Comparison of ENCODE assay signal across 2 cellular contexts in genomic region chr3:106839576-106840280, GRCh38.
TF ChIP-seq lines count a peak whose summit lies in the region.

No MANE protein-coding gene starts in this region.

TF ChIP-seq in liver, 16 proteins besides CTCF, POLR2A, EP300 and RAD21 (continued from another document):
- no peak for TF ChIP-seq REST (IDR thresholded peaks at IDR 0.05)
- no peak for TF ChIP-seq MAX (IDR thresholded peaks at IDR 0.05)
- no peak for TF ChIP-seq FOXA2 (IDR thresholded peaks at IDR 0.05)

TF ChIP-seq in HepG2, 621 proteins besides CTCF, POLR2A, EP300 and RAD21 (continued from another document):
- TF ChIP-seq GMEB2 (CRISPR knock-in tag; IDR thresholded peaks at IDR 0.05; ENCODE audit: low read depth) (no peak), FOXJ3 (CRISPR knock-in tag; IDR thresholded peaks at IDR 0.05; ENCODE audit: borderline replicate concordance) (no peak), CAMTA2 (CRISPR knock-in tag; IDR thresholded peaks at IDR 0.05; ENCODE audit: borderline replicate concordance) (no peak), BATF2 (CRISPR knock-in tag; IDR thresholded peaks at IDR 0.05) (no peak), ATF7-NPFF (CRISPR knock-in tag; IDR thresholded peaks at IDR 0.05; ENCODE audit: low read depth) (no peak), NCOR1 (IDR thresholded peaks at IDR 0.05; ENCODE audit: borderline replicate concordance, low read length) (no peak), ZBTB7A (CRISPR knock-in tag; IDR thresholded peaks at IDR 0.05) (no peak), ZFP90 (CRISPR knock-in tag; IDR thresholded peaks at IDR 0.05; ENCODE audit: borderline replicate concordance) (no peak), PPARG (CRISPR knock-in tag; conservative IDR thresholded peaks at IDR 0.05) (no peak), TGIF2 (CRISPR knock-in tag; IDR thresholded peaks at IDR 0.05) (no peak), ZNF550 (CRISPR knock-in tag; IDR thresholded peaks at IDR 0.05; ENCODE audit: borderline replicate concordance) (no peak), ZNF180 (CRISPR knock-in tag; IDR thresholded peaks at IDR 0.05; ENCODE audit: borderline replicate concordance, low read depth) (no peak), ZBTB7B (CRISPR knock-in tag; IDR thresholded peaks at IDR 0.05) (no peak), HOXA3 (CRISPR knock-in tag; IDR thresholded peaks at IDR 0.05) (no peak), U2AF1 (optimal IDR thresholded peaks at IDR 0.05; ENCODE audit: low read depth, low read length) (no peak), RFX5 (IDR thresholded peaks at IDR 0.05; ENCODE audit: low read depth, low read length) (no peak), ZNF382 (CRISPR knock-in tag; IDR thresholded peaks at IDR 0.05; ENCODE audit: borderline replicate concordance) (no peak), ZNF556 (CRISPR knock-in tag; IDR thresholded peaks at IDR 0.05; ENCODE audit: borderline replicate concordance) (no peak), GPN1 (CRISPR knock-in tag; IDR thresholded peaks at IDR 0.05; ENCODE audit: borderline replicate concordance) (no peak)
